In the genomic region with DNA sequence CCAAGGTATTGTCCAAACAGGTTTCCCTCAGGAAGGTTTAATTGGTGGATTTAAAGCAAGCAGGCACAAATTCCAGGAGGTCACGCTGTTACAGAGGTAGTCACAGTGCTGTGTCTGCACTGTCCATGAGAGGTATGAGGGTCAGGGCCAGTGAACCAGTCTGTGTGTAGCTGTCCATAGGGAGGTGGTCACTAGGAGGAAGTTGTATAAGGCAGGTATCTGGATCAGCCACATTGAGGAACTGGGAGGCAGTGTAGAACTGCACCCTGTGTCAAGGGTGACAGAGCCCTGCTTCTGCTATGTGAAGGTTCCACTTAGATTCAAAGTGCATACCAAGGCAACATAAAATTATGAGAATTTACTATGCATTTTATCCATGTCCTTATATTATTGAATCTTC, we compare ENCODE assay signal across 24 cellular contexts.
A peak's percentile ranks its signal among the peaks of the same experiment; 100 is the strongest.
DNase-seq lines count a peak whose midpoint lies in the region; ATAC-seq, FAIRE-seq and TF ChIP-seq lines count a peak whose summit lies in the region.
"Had no signal": no experiment of that assay in that cellular context is flagged by ENCODE, and none has a peak within 500 bp of the region (broad histone marks: within the 10 kb centered on the region; RNA-seq: fewer than 3 reads in every experiment).

No MANE protein-coding gene starts in this region.

- no peak for FAIRE-seq in GM12891 (lab: Jason Lieb, UNC)
- FAIRE-seq: A549, astrocyte, endometrium, GM18507, HTR-8/SVneo, keratinocyte had no signal

- ATAC-seq in GM21717 (IDR thresholded peaks at IDR 0.05; ENCODE audit: unreplicated experiment) (peak; percentile 52), HG03159 (IDR thresholded peaks at IDR 0.05; ENCODE audit: unreplicated experiment) (no peak)
- ATAC-seq: A549; activated CD8-positive, alpha-beta memory T cell treated with anti-CD3 and anti-CD28 coated beads, Interleukin-2, amount 10 ng/mL, durations not matched to agents 7 days and 5 days had no signal

- DNase-seq in GM12891 (ENCODE audit: insufficient read length, low spot score) (no peak), NB4 (ENCODE audit: low read depth) (peak; percentile 9), kidney tubule cell (ENCODE audit: low spot score) (peak; percentile 18), nucleus accumbens (lab: John Stamatoyannopoulos, UW) (no peak), GDM1 (lab: John Stamatoyannopoulos, UW) (no peak)
- DNase-seq in activated T-cell treated with anti-CD3 and anti-CD28 coated beads, Interleukin-2, amount 50 U/mL, for 48 hours = no peak
- DNase-seq: activated CD4-positive, alpha-beta T cell treated with anti-CD3 and anti-CD28 coated beads, Interleukin-2, amount 10 ng/mL, durations not matched to agents 24 days and 14 days; activated CD8-positive, alpha-beta memory T cell treated with anti-CD3 and anti-CD28 coated beads, Interleukin-2, amount 10 ng/mL, durations not matched to agents 7 days and 5 days; activated naive CD8-positive, alpha-beta T cell treated with anti-CD3 and anti-CD28 coated beads, Interleukin-2, amount 10 ng/mL, durations not matched to agents 7 days and 5 days; caudate nucleus; CD8-positive, alpha-beta memory T cell; HCEC 1CT; NCI-H1048; NCI-H187 treated with DMSO at 0.1 percent for 48 hours; RPMI8226; T-helper 1 cell had no signal

- TF ChIP-seq POLR2A in GM12891 (IDR thresholded peaks at IDR 0.05; ENCODE audit: low read depth, low read length) (no peak), NB4 (IDR thresholded peaks at IDR 0.05; ENCODE audit: extremely low read depth, insufficient read length) (no peak)

- H3K4me3 ChIP-seq in NB4 (ENCODE audit: low read depth, low read length) = no peak overlapping the region
- H3K4me3 ChIP-seq: A549 had no signal

- TF ChIP-seq CTCF in NB4 (IDR thresholded peaks at IDR 0.05; ENCODE audit: low read depth, low read length) = no peak

TF ChIP-seq in GM12891, 5 proteins besides CTCF, POLR2A, EP300 and RAD21:
- TF ChIP-seq POU2F2 (IDR thresholded peaks at IDR 0.05; ENCODE audit: low read depth, low read length) (no peak), TAF1 (IDR thresholded peaks at IDR 0.05; ENCODE audit: low read depth, low read length) (no peak), POLR2AphosphoS5 (IDR thresholded peaks at IDR 0.05; ENCODE audit: low read depth, low read length) (no peak), SPI1 (IDR thresholded peaks at IDR 0.05; ENCODE audit: low read depth, low read length) (peak; percentile 71)

Comparison
In these comparisons a context has a peak if more than half of its experiments do, and no peak if none do; other contexts are left out.
1. DNase-seq: peak in NB4 (single experiment) and kidney tubule cell (single experiment); none in GM12891 (single experiment), nucleus accumbens (0 of 56), GDM1 (single experiment) and activated T-cell treated with anti-CD3 and anti-CD28 coated beads, Interleukin-2, amount 50 U/mL, for 48 hours (0 of 2).